ENCODE assay signal across 10 cellular contexts in the genomic region with DNA sequence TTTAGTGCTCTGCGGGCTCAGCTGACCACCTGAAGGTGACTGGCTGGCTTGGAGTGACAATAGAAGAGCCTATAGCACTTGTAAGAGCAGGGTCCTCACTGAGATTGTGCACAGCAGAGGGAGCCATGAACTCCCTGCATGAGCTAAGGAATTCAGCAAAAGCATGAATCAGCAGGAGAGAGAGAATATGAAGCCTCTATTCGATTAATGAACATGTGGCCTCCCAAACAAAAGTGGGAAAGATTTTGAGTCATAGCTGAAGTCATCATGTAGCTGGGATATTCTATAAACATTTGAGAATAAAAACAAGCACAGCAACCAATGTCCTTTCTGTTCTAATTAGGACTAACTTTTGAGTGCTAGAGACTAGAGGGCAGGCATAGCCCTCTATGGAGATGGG.
DNase-seq lines count a peak whose midpoint lies in the region.
"Had no signal": no experiment of that assay in that cellular context is flagged by ENCODE, and none has a peak within 500 bp of the region (broad histone marks: within the 10 kb centered on the region; RNA-seq: fewer than 3 reads in every experiment).

No MANE protein-coding gene starts in this region.

- H3K27me3 ChIP-seq in HAP-1 (ENCODE audit: low read depth), result no peaks in the 10 kb centered on the region

- no peaks in the 10 kb centered on the region for H3K36me3 ChIP-seq in HAP-1 (replicated peaks)
- H3K36me3 ChIP-seq: heart left ventricle had no signal

- H3K4me3 ChIP-seq in HAP-1, result no peak overlapping the region
- H3K4me3 ChIP-seq: heart left ventricle, skin epidermis had no signal

- no peaks in the 10 kb centered on the region; the same call in 1 of the 2 replicates for H3K4me1 ChIP-seq in HAP-1

- H3K9me3 ChIP-seq in HAP-1, result no peaks in the 10 kb centered on the region
- H3K9me3 ChIP-seq: heart left ventricle had no signal

- in situ Hi-C loops in HAP-1 (cut with MboI; ENCODE audit: low sequenced_read_pairs), result no loop called here

- DNase-seq in Daoy (ENCODE audit: low read depth), result peak; percentile 48
- DNase-seq in NCI-H446 treated with DMSO at 0.1 percent for 48 hours (lab: John Stamatoyannopoulos, UW), result peak; percentile 50
- peak; percentile 40 for DNase-seq in cerebellar cortex (ENCODE audit: low spot score)
- peak; percentile 61 for DNase-seq in myocyte (ENCODE audit: low read depth)
- DNase-seq in NCI-H2196 (lab: John Stamatoyannopoulos, UW; ENCODE audit: unreplicated experiment), result no peak
- no peak for DNase-seq in NCI-H748 treated with DMSO at 0.1 percent for 48 hours (lab: John Stamatoyannopoulos, UW)
- DNase-seq in HuH-7.5 (ENCODE audit: low spot score), result no peak
- no peak for DNase-seq in HAP-1 (ENCODE audit: low spot score in 2 of 2)
- DNase-seq: heart left ventricle had no signal

Comparison
In these comparisons a context has a peak if more than half of its experiments do, and no peak if none do; other contexts are left out.
1. DNase-seq: peak in Daoy (single experiment), NCI-H446 treated with DMSO at 0.1 percent for 48 hours (single experiment), cerebellar cortex (single experiment) and myocyte (single experiment); none in NCI-H2196 (single experiment), NCI-H748 treated with DMSO at 0.1 percent for 48 hours (single experiment), HuH-7.5 (single experiment) and HAP-1 (0 of 2).